ENCODE assay signal across 8 cellular contexts in genomic region chr22:49917997-49918910, GRCh38. TPM values are rescaled to one million over a fixed set of nuclear protein-coding genes. Genes with fewer than 3 reads are reported as not detected.
DNase-seq lines count a peak whose midpoint lies in the region; ATAC-seq and TF ChIP-seq lines count a peak whose summit lies in the region.

Gene ALG12, minus strand, starts transcription at chr22:49918438. Its CDS starts 4,673 bp downstream, at chr22:49913765.
Gene CRELD2, plus strand, starts transcription at chr22:49918634. Its CDS starts 136 bp downstream, at chr22:49918770.

- DNase-seq in Ammon's horn (ENCODE audit: low spot score) (peak; percentile 98), NCI-H510A treated with DMSO at 0.1 percent for 48 hours (lab: John Stamatoyannopoulos, UW) (peak; percentile 77), cerebellum (ENCODE audit: low spot score) (peak; percentile 100), kidney epithelial cell (ENCODE audit: low read depth) (peak; percentile 68)
- DNase-seq in activated CD4-positive, alpha-beta T cell treated with anti-CD3 and anti-CD28 coated beads for 24 hours (ENCODE audit: low read depth in 2 of 2) = peak; percentile 93 to 96
- peak; percentile 98 for DNase-seq in stimulated activated CD4-positive, alpha-beta T cell treated with anti-CD3 and anti-CD28 coated beads, Interleukin-15, amount 100 ng/mL, for 24 hours

- no peaks in the 10 kb centered on the region for H3K27me3 ChIP-seq in kidney epithelial cell (ENCODE audit: control insufficient read depth, insufficient read depth, low read length)

- TF ChIP-seq POLR2A in GM19099 (IDR thresholded peaks at IDR 0.05; ENCODE audit: extremely low read depth, insufficient read length, low read depth) = peak; percentile 76

- TF ChIP-seq CTCF in kidney epithelial cell (IDR thresholded peaks at IDR 0.05; ENCODE audit: insufficient read depth, low read length, poor library complexity, severe bottlenecking) = no peak

- peak; percentile 62 for ATAC-seq in HG03378 (IDR thresholded peaks at IDR 0.05; ENCODE audit: unreplicated experiment)

- H3K4me3 ChIP-seq in kidney epithelial cell (ENCODE audit: low read depth, low read length) = peak within 1 kb of the TSS; percentile 77

- H3K36me3 ChIP-seq in kidney epithelial cell (ENCODE audit: control insufficient read depth, insufficient read depth, low read length) = no peaks in the 10 kb centered on the region

RNA-seq across cellular contexts. Expression of gene ALG12, which starts in this region (rescaled TPM):
- total RNA-seq in cerebellum (13.1 TPM), kidney epithelial cell (24.3 and 26.2 TPM in 2 replicates)

RNA-seq across cellular contexts. Expression of gene CRELD2, which starts in this region (rescaled TPM):
- total RNA-seq in cerebellum (13.8 TPM), kidney epithelial cell (59.1 and 68.2 TPM in 2 replicates)

Comparison
In these comparisons a context has a peak if more than half of its experiments do, and no peak if none do; other contexts are left out.
1. Peak in every context shown above with its lines: DNase-seq, ATAC-seq and H3K4me3 ChIP-seq.